Comparison of ENCODE assay signal across 9 cellular contexts in the genomic region with DNA sequence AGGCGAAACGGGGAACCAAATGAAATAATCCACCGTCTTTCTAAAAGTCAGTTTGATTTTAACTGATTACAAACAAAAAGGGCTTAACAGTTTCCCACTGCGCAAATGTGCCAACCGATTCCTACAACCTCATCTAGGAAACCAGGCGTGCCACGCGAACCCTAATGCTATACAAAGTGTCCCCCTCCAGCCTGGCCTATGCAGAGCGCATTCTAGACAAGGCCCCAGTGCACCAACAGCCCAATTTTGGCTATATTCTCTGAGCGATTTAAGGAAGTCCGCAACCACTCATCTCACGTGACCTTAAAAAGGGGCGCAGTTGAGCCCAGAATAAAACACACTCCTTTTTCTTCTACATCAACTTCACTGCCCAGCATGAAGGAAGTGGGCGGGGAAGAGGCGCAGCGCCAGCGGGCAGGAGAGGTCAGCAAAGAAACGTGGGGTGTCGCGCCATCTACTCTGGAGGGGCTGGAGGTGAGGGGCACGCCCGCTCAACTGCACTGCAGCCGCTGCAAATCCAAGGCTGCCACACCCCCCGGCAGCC. TPM values are rescaled to one million over a fixed set of nuclear protein-coding genes. Genes with fewer than 3 reads are reported as not detected.
DNase-seq lines count a peak whose midpoint lies in the region; ATAC-seq, FAIRE-seq and TF ChIP-seq lines count a peak whose summit lies in the region.
"Had no signal": no experiment of that assay in that cellular context is flagged by ENCODE, and none has a peak within 500 bp of the region (broad histone marks: within the 10 kb centered on the region; RNA-seq: fewer than 3 reads in every experiment).

No MANE protein-coding gene starts in this region.

- H3K27ac Mint-ChIP-seq in T-helper 1 cell treated with Interleukin-12 subunit alpha and Interleukin-12 subunit beta and Interleukin-4 antibody, amounts not matched to agents 30 μg/mL and 1 μg/mL, for 36 hours, result peak overlapping the region; percentile 94

- no peaks in the 10 kb centered on the region for H3K9me3 ChIP-seq in ES-I3 (ENCODE audit: control insufficient read depth, insufficient read depth, low read length)
- H3K9me3 ChIP-seq in H1 (ENCODE audit: insufficient read depth in 2 of 2, low read depth in 1 of 2, low read length in 1 of 2), result no peaks in the 10 kb centered on the region
- no peaks in the 10 kb centered on the region for H3K9me3 ChIP-seq in mesodermal cell (ENCODE audit: control insufficient read depth, low read length)
- H3K9me3 ChIP-seq in thyroid gland, result no peaks in the 10 kb centered on the region

- peaks cover 8% of the 10 kb centered on the region for H3K36me3 Mint-ChIP-seq in T-helper 1 cell treated with Interleukin-12 subunit alpha and Interleukin-12 subunit beta and Interleukin-4 antibody, amounts not matched to agents 30 μg/mL and 1 μg/mL, for 36 hours (ENCODE audit: low read depth)

- H2BK120ac ChIP-seq in H1 (replicated peaks; ENCODE audit: low read depth, low read length), result no peak overlapping the region

- H3K27me3 Mint-ChIP-seq in T-helper 1 cell treated with Interleukin-12 subunit alpha and Interleukin-12 subunit beta and Interleukin-4 antibody, amounts not matched to agents 30 μg/mL and 1 μg/mL, for 36 hours (ENCODE audit: low read depth), result no peaks in the 10 kb centered on the region

- H2BK20ac ChIP-seq in H1 (ENCODE audit: low read length), result no peak overlapping the region

- H3K9ac ChIP-seq in ES-I3 (ENCODE audit: low read depth, low read length) (peak overlapping the region; percentile 99), H1 (replicated peaks in 1 of 4; ENCODE audit: extremely low read depth in 1 of 4, low read depth in 3 of 4, low read length in 3 of 4) (peak overlapping the region; percentile 66 to 91 (median 78))

- TF ChIP-seq POLR2A in H1 (IDR thresholded peaks at IDR 0.05; ENCODE audit: control extremely low read depth in 1 of 2, low read depth in 2 of 2, low read length in 2 of 2) (no peak), thyroid gland (IDR thresholded peaks at IDR 0.05) (no peak)

- H3K36me3 ChIP-seq in ES-I3 (ENCODE audit: insufficient read depth, low read length) (no peaks in the 10 kb centered on the region), H1 (ENCODE audit: control insufficient read depth in 2 of 4, insufficient read depth in 4 of 4, low read length in 3 of 4) (no peaks in the 10 kb centered on the region), mesodermal cell (ENCODE audit: control insufficient read depth, insufficient read depth, low read length) (peaks cover 25% of the 10 kb centered on the region), thyroid gland (no peaks in the 10 kb centered on the region)

- CTCF ChIA-PET in H1 (lab: Charles Lee; ENCODE audit: partially characterized antibody), result interaction anchor here (0.6 to 0.7 kb wide), 2 partner anchors 18 to 253 kb away, joined by 3 read pairs; no protein-coding TSS in a partner anchor

- peaks cover 1 to 8% of the 10 kb centered on the region in 2 experiments for H4K20me1 ChIP-seq in H1 (replicated peaks in 1 of 2; ENCODE audit: control insufficient read depth in 1 of 2, insufficient read depth in 2 of 2, low read length in 2 of 2)

- no peak overlapping the region for H2AK5ac ChIP-seq in H1 (ENCODE audit: low read depth, low read length)

- ATAC-seq in GM19467 (IDR thresholded peaks at IDR 0.05; ENCODE audit: unreplicated experiment) (peak; percentile 44), HG03521 (IDR thresholded peaks at IDR 0.05; ENCODE audit: unreplicated experiment) (peak; percentile 40)

- no peak for TF ChIP-seq RAD21 in H1 (IDR thresholded peaks at IDR 0.05 in 1 of 2, conservative IDR thresholded peaks at IDR 0.05 in 1 of 2; ENCODE audit: low read depth in 2 of 2, low read length in 2 of 2)

- H3K56ac ChIP-seq in H1 (replicated peaks; ENCODE audit: insufficient read length, low read depth, low read length), result peak overlapping the region; percentile 98

- H2BK15ac ChIP-seq in H1 (ENCODE audit: low read length), result no peak overlapping the region

- POLR2A ChIA-PET in H1 (lab: Charles Lee; ENCODE audit: partially characterized antibody), result interaction anchor here (1.1 kb wide), 1 partner anchor 279 kb away, joined by 3 read pairs; no protein-coding TSS in a partner anchor

- no peak overlapping the region for H2BK12ac ChIP-seq in H1 (ENCODE audit: low read depth, low read length)

- peaks cover 3% of the 10 kb centered on the region; the same call in 1 of the 2 replicates for H3K79me1 ChIP-seq in H1 (ENCODE audit: low read depth, low read length)

- H4K91ac ChIP-seq in H1 (replicated peaks; ENCODE audit: insufficient read length, low read length), result no peak overlapping the region

- no peak overlapping the region for H3K4ac ChIP-seq in H1 (replicated peaks; ENCODE audit: insufficient read length, low read depth, low read length)

- peak overlapping the region; percentile 93 for H3K4me3 Mint-ChIP-seq in T-helper 1 cell treated with Interleukin-12 subunit alpha and Interleukin-12 subunit beta and Interleukin-4 antibody, amounts not matched to agents 30 μg/mL and 1 μg/mL, for 36 hours

- H3K27ac ChIP-seq in H1 (ENCODE audit: low read depth, low read length), result peak overlapping the region; percentile 94
- peak overlapping the region; percentile 99 for H3K27ac ChIP-seq in mesodermal cell (ENCODE audit: low read depth, low read length, severe bottlenecking)
- peak overlapping the region; percentile 98 to 100 (median 100) for H3K27ac ChIP-seq in thyroid gland

- peak overlapping the region; percentile 67 to 71 for H3K4me2 ChIP-seq in H1 (ENCODE audit: insufficient read depth in 1 of 2, low read depth in 2 of 2, low read length in 2 of 2)

- peak overlapping the region; percentile 74 to 98 (median 88) for H3K4me3 ChIP-seq in H1 (ENCODE audit: extremely low read depth in 1 of 4, insufficient read depth in 2 of 4, low read depth in 3 of 4, low read length in 4 of 4)
- peak overlapping the region; percentile 94 for H3K4me3 ChIP-seq in mesodermal cell (ENCODE audit: extremely low read depth, insufficient read depth, low read length, poor library complexity, severe bottlenecking)
- H3K4me3 ChIP-seq in thyroid gland (replicated peaks in 1 of 3), result peak overlapping the region; percentile 97 to 99 (median 98)

- H2AFZ ChIP-seq in H1 (ENCODE audit: low read length), result no peak overlapping the region

- intact Hi-C loops in thyroid gland (cut with DNase I), result loop anchor here (5.0 kb wide), 1 partner anchor 280 kb away; a partner anchor contains a TSS

- H4K8ac ChIP-seq in H1 (ENCODE audit: extremely low read depth, insufficient read depth, low read length), result peak overlapping the region; percentile 73; the same call in 1 of the 2 replicates

- TF ChIP-seq EP300 in H1 (IDR thresholded peaks at IDR 0.05; ENCODE audit: borderline replicate concordance in 1 of 2, low read depth in 2 of 2, low read length in 2 of 2), result no peak

- peaks cover 28 to 51% of the 10 kb centered on the region in 2 experiments for H3K79me2 ChIP-seq in H1 (ENCODE audit: control insufficient read depth in 1 of 2, insufficient read depth in 2 of 2, low read length in 2 of 2)

- 6% methylated on average over 22 of the region's 24 CpGs; no CpG with 5 or more reads in 1 of the 2 experiments for WGBS in H1 (ENCODE audit: extremely low coverage in 1 of 2, insufficient coverage in 1 of 2, insufficient read length in 1 of 2, insufficient replicate concordance in 2 of 2, low coverage in 1 of 2, low lambda C conversion rate in 2 of 2, missing lambda C conversion rate in 1 of 2), 2 experiments
- WGBS in mesodermal cell (ENCODE audit: insufficient coverage in 2 of 2), 2 experiments, result 8 to 10% methylated on average over 16 to 18 of the region's 24 CpGs
- WGBS in thyroid gland, 2 donors, result 3 to 6% methylated on average over 16 to 24 of the region's 24 CpGs

- DNase-seq in H1 (ENCODE audit: low read depth in 1 of 2, low spot score in 2 of 2) (peak in 1 of 2 experiments; percentile 29), thyroid gland (peak; percentile 73 to 80), NCI-H510A treated with DMSO at 0.1 percent for 48 hours (lab: John Stamatoyannopoulos, UW) (no peak)

- H3K14ac ChIP-seq in H1 (ENCODE audit: insufficient read length), result no peak overlapping the region

- no peak for FAIRE-seq in H1 (lab: Jason Lieb, UNC)

- H4K5ac ChIP-seq in H1 (ENCODE audit: insufficient read length, low read depth, low read length), result peak overlapping the region; percentile 87

- peak overlapping the region; percentile 77 for H2BK5ac ChIP-seq in H1 (ENCODE audit: low read depth, low read length)

- no peaks in the 10 kb centered on the region for H3K9me3 Mint-ChIP-seq in T-helper 1 cell treated with Interleukin-12 subunit alpha and Interleukin-12 subunit beta and Interleukin-4 antibody, amounts not matched to agents 30 μg/mL and 1 μg/mL, for 36 hours

- H3K18ac ChIP-seq in H1 (ENCODE audit: extremely low read depth, low read length), result peak overlapping the region; percentile 86

- peaks cover 4% of the 10 kb centered on the region; the same call in 1 of the 2 replicates for H3K23me2 ChIP-seq in H1 (ENCODE audit: low read depth, low read length)

- peak in 1 of 3 experiments; percentile 1; a peak in 1 of 4 replicates for TF ChIP-seq CTCF in H1 (IDR thresholded peaks at IDR 0.05; ENCODE audit: control extremely low read depth in 1 of 3, insufficient read depth in 1 of 3, low read depth in 1 of 3, low read length in 3 of 3)
- TF ChIP-seq CTCF in thyroid gland (IDR thresholded peaks at IDR 0.05), result no peak

- H3K4me1 Mint-ChIP-seq in T-helper 1 cell treated with Interleukin-12 subunit alpha and Interleukin-12 subunit beta and Interleukin-4 antibody, amounts not matched to agents 30 μg/mL and 1 μg/mL, for 36 hours (ENCODE audit: low read depth), result peaks cover 49% of the 10 kb centered on the region

- H3K4me1 ChIP-seq in ES-I3 (ENCODE audit: insufficient read depth, low read length) (0 out of 2 replicates have a peak, but pooled peaks cover 5% of the 10 kb centered on the region), H1 (replicated peaks in 1 of 4; ENCODE audit: control insufficient read depth in 3 of 4, insufficient read depth in 4 of 4, low read length in 3 of 4) (peaks cover 3 to 8% (median 4%) of the 10 kb centered on the region in 4 experiments; a peak in 3 of 7 replicates), mesodermal cell (ENCODE audit: control insufficient read depth, insufficient read depth, low read length, poor library complexity, severe bottlenecking) (peaks cover 9% of the 10 kb centered on the region), thyroid gland (peaks cover 22 to 43% of the 10 kb centered on the region in 2 donors)

- no peaks in the 10 kb centered on the region for H3K27me3 ChIP-seq in H1 (replicated peaks in 1 of 4; ENCODE audit: control insufficient read depth in 3 of 4, extremely low read depth in 1 of 4, insufficient read depth in 3 of 4, low read length in 3 of 4)
- no peaks in the 10 kb centered on the region for H3K27me3 ChIP-seq in thyroid gland

- no peak overlapping the region for H3K23ac ChIP-seq in H1 (ENCODE audit: insufficient read length)

RNA-seq across cellular contexts. Expression of a gene that starts 0.8 kb away (rescaled TPM):
- total RNA-seq in H1 (2021; fragmentation: NEBNext Ultra II Directional; extraction: Animal tissue kit (Norgen Biotek cat#: 25700)), result 16.0 and 17.0 TPM in 2 replicates
- 4.9 and 6.4 TPM in 2 replicates for polyA plus RNA-seq in H1 (2011; rRNA removed)
- polyA plus RNA-seq in H1 (2011; cell fraction: cytosol; rRNA removed), result 6.8 TPM
- 5.8 TPM for polyA plus RNA-seq in H1 (2011; cell fraction: nucleus; rRNA removed)
- polyA plus RNA-seq in H1 (2012, experiment 1 of 2), result 5.9 to 8.6 TPM (median 6.6 TPM) in 4 replicates
- polyA plus RNA-seq in H1 (2012, experiment 2 of 2), result 0.52 TPM
- polyA plus RNA-seq in H1 (2013, experiment 1 of 2), result 8.5 TPM
- polyA plus RNA-seq in H1 (2013, experiment 2 of 2), result 6.7 TPM
- 14.3 and 16.2 TPM in 2 replicates for polyA minus RNA-seq in H1 (2011; rRNA and poly(A)+ RNA removed)
- 8.8 TPM for polyA minus RNA-seq in H1 (2011; cell fraction: cytosol; rRNA and poly(A)+ RNA removed)
- polyA minus RNA-seq in H1 (2011; cell fraction: nucleus; rRNA and poly(A)+ RNA removed), result 42.2 TPM
- 11.7 TPM for polyA plus RNA-seq in mesodermal cell (2013, experiment 1 of 2)
- polyA plus RNA-seq in mesodermal cell (2013, experiment 2 of 2), result 12.6 TPM
- total RNA-seq in thyroid gland, result 10 to 100 TPM; 40.1 to 72.0 (median 49.5) TPM

RNA-seq across cellular contexts. Expression of a gene that starts 51.7 kb away (rescaled TPM):
- total RNA-seq in H1 (2021; fragmentation: NEBNext Ultra II Directional; extraction: Animal tissue kit (Norgen Biotek cat#: 25700)), result 0.27 TPM in 1 of 2 replicates, not detected in the other
- 0.06 TPM in 1 of 2 replicates, not detected in the other for polyA plus RNA-seq in H1 (2011; rRNA removed)
- 0.06 TPM for polyA plus RNA-seq in H1 (2011; cell fraction: cytosol; rRNA removed)
- polyA plus RNA-seq in H1 (2011; cell fraction: nucleus; rRNA removed), result 0.10 TPM
- polyA plus RNA-seq in H1 (2012, experiment 1 of 2), result 0.20 to 0.76 TPM (median 0.37 TPM) in 4 replicates
- not detected for polyA plus RNA-seq in H1 (2012, experiment 2 of 2)
- polyA plus RNA-seq in H1 (2013, experiment 1 of 2), result 0.08 TPM
- not detected for polyA plus RNA-seq in H1 (2013, experiment 2 of 2)
- polyA minus RNA-seq in H1 (2011; rRNA and poly(A)+ RNA removed), result 0.46 TPM in 1 of 2 replicates, not detected in the other
- polyA minus RNA-seq in H1 (2011; cell fraction: cytosol; rRNA and poly(A)+ RNA removed), result not detected
- polyA minus RNA-seq in H1 (2011; cell fraction: nucleus; rRNA and poly(A)+ RNA removed), result not detected
- polyA plus RNA-seq in mesodermal cell (2013, experiment 1 of 2), result not detected
- not detected for polyA plus RNA-seq in mesodermal cell (2013, experiment 2 of 2)
- not detected for total RNA-seq in thyroid gland
- total RNA-seq: pulmonary artery endothelial cell had no signal
